Comparison of ENCODE assay signal across 9 cellular contexts in genomic region chr14:102500190-102500661, GRCh38. TPM values are rescaled to one million over a fixed set of nuclear protein-coding genes. Genes with fewer than 3 reads are reported as not detected.
DNase-seq lines count a peak whose midpoint lies in the region; ATAC-seq and TF ChIP-seq lines count a peak whose summit lies in the region.
"Had no signal": no experiment of that assay in that cellular context is flagged by ENCODE, and none has a peak within 500 bp of the region (broad histone marks: within the 10 kb centered on the region; RNA-seq: fewer than 3 reads in every experiment).

No MANE protein-coding gene starts in this region.

- H3K9me3 Mint-ChIP-seq in T-cell (no peaks in the 10 kb centered on the region), natural killer cell (no peaks in the 10 kb centered on the region)

- POLR2A ChIA-PET in T-cell (lab: Charles Lee) = no interaction called here

- H3K27me3 Mint-ChIP-seq in T-cell (no peaks in the 10 kb centered on the region), natural killer cell (ENCODE audit: low read depth in 2 of 2) (no peaks in the 10 kb centered on the region)

- CTCF ChIA-PET in T-cell (lab: Charles Lee) = interaction anchor here in 1 of 2 donors (0.6 kb wide), 1 partner anchor 25 kb away, joined by 3 read pairs; no protein-coding TSS in a partner anchor

- H3K4me3 ChIP-seq in AG10803 (ENCODE audit: low read length) (no peak overlapping the region), epithelial cell of esophagus (ENCODE audit: low read length) (no peak overlapping the region)

- TF ChIP-seq CTCF in AG10803 (conservative IDR thresholded peaks at IDR 0.05; ENCODE audit: low read length) = no peak
- no peak for TF ChIP-seq CTCF in epithelial cell of esophagus (IDR thresholded peaks at IDR 0.05; ENCODE audit: insufficient read depth, low read depth, low read length, missing control alignments)
- TF ChIP-seq CTCF in natural killer cell (IDR thresholded peaks at IDR 0.05) = no peak

- H3K36me3 Mint-ChIP-seq in T-cell = peaks cover 15% of the 10 kb centered on the region
- no peaks in the 10 kb centered on the region for H3K36me3 Mint-ChIP-seq in natural killer cell

- peak; percentile 86 for DNase-seq in AG10803 (ENCODE audit: low read depth)
- DNase-seq in T-cell = peak in 5 of 34 experiments; percentile 30 to 45 (median 40)
- peak; percentile 73 for DNase-seq in epithelial cell of esophagus (ENCODE audit: low read depth)
- peak; percentile 41 for DNase-seq in natural killer cell
- DNase-seq in stimulated activated CD4-positive, alpha-beta T cell treated with anti-CD3 and anti-CD28 coated beads, Interleukin-15, amount 100 ng/mL, for 24 hours = no peak
- no peak for DNase-seq in SHP77 treated with DMSO at 0.1 percent for 48 hours (lab: John Stamatoyannopoulos, UW)
- DNase-seq: stimulated activated CD4-positive, alpha-beta T cell treated with anti-CD3 and anti-CD28 coated beads, Interleukin-12 subunit alpha, Interleukin-12 subunit beta, amount 100 ng/mL, for 4 hours had no signal

- H3K27ac Mint-ChIP-seq in T-cell (peak overlapping the region; percentile 31 to 74), natural killer cell (peak overlapping the region; percentile 73 to 88)

- ATAC-seq in T-cell (replicated peaks in 1 of 4) (peak in 3 of 4 experiments; percentile 24 to 79 (median 37)), natural killer cell (peak; percentile 78 to 89 (median 89)), GM18520 (IDR thresholded peaks at IDR 0.05; ENCODE audit: unreplicated experiment) (no peak), GM18519 (IDR thresholded peaks at IDR 0.05; ENCODE audit: low FRiP score, unreplicated experiment) (no peak)

- intact Hi-C loops in natural killer cell (cut with micrococcal nuclease) = no loop called here

- H3K4me1 Mint-ChIP-seq in T-cell (peaks cover 0 to 12% (median 10%) of the 10 kb centered on the region in 3 donors), natural killer cell (peaks cover 10 to 22% of the 10 kb centered on the region in 2 donors)

- H3K4me3 Mint-ChIP-seq in T-cell (no peak overlapping the region), natural killer cell (no peak overlapping the region)

RNA-seq across cellular contexts. Expression of gene ANKRD9, which starts 9.3 kb away (rescaled TPM):
- total RNA-seq in T-cell (1 to 10 TPM; 1.9 to 3.2 (median 2.4) TPM), natural killer cell (10 to 100 TPM in 1 of 3 donors, 1 to 10 TPM in 2; 4.0 to 11.0 (median 9.6) TPM)

Comparison
In these comparisons a context has a peak if more than half of its experiments do, and no peak if none do; other contexts are left out.
1. DNase-seq: peak in AG10803 (single experiment), epithelial cell of esophagus (single experiment) and natural killer cell (single experiment); none in stimulated activated CD4-positive, alpha-beta T cell treated with anti-CD3 and anti-CD28 coated beads, Interleukin-15, amount 100 ng/mL, for 24 hours (single experiment) and SHP77 treated with DMSO at 0.1 percent for 48 hours (single experiment).
2. ATAC-seq: peak in T-cell (3 of 4) and natural killer cell (3 of 3); none in GM18520 (single experiment) and GM18519 (single experiment).